In the genomic region with DNA sequence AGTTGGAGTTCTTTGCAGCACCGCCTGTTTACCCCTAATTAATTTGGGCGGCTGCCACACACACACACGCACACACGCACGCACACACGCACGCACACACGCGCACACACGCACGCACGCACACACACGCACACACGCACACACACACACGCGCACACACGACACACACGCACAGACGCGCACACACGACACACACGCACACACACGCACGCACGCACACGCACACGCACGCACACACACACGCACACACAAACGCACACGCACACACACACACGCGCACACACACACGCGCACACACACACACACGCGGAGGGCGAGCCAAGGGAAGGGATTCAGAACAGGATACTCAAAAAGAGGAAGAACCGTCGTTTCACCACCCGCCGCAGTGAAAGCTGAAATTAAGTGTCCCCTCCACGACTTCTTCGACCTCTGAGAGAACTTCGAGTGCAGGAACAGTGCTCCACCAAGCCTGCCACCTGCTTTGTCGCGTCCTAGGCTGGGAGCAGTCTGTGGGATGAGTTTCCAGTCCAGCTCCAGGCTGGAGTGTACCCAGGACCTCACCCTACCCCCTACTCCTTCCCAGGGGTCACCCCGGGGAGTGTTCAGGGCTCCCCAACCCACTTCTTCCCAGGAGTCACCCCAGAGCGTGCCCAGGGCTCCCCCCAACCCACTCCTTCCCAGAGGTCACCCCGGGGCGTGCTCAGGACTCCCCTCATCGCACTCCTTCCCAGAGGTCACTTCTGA, we compare ENCODE assay signal across 1 cellular context.
TF ChIP-seq lines count a peak whose summit lies in the region.

No MANE protein-coding gene starts in this region.

TF ChIP-seq in K562, 482 proteins besides CTCF, POLR2A, EP300 and RAD21 (continued from another document and continues in another):
- TF ChIP-seq FUS (optimal IDR thresholded peaks at IDR 0.05; ENCODE audit: low read depth, low read length), result no peak
- TF ChIP-seq ZNF436 (CRISPR knock-in tag; IDR thresholded peaks at IDR 0.05), result no peak
- TF ChIP-seq ZNF134 (CRISPR knock-in tag; conservative IDR thresholded peaks at IDR 0.05), result no peak; the same call in 1 of the 2 replicates
- no peak for TF ChIP-seq REST (CRISPR knock-in tag; IDR thresholded peaks at IDR 0.05; ENCODE audit: low read depth)
- TF ChIP-seq XRCC4 (IDR thresholded peaks at IDR 0.05; ENCODE audit: extremely low read depth, insufficient read depth, insufficient read length), result no peak
- TF ChIP-seq LARP7 (IDR thresholded peaks at IDR 0.05), result no peak
- TF ChIP-seq NR2C1 (IDR thresholded peaks at IDR 0.05), result no peak
- no peak for TF ChIP-seq NR2C1 (tag; IDR thresholded peaks at IDR 0.05)
- TF ChIP-seq ARNT (IDR thresholded peaks at IDR 0.05), result no peak
- no peak for TF ChIP-seq BHLHE40 (IDR thresholded peaks at IDR 0.05; ENCODE audit: low read length)
- no peak for TF ChIP-seq ARID3A (IDR thresholded peaks at IDR 0.05; ENCODE audit: borderline replicate concordance, low read depth, low read length)
- no peak for TF ChIP-seq HES1 (IDR thresholded peaks at IDR 0.05; ENCODE audit: low read depth)
- TF ChIP-seq PCBP1 (IDR thresholded peaks at IDR 0.05; ENCODE audit: low read depth, low read length, poor library complexity, severe bottlenecking), result no peak
- TF ChIP-seq RFX7 (CRISPR knock-in tag; IDR thresholded peaks at IDR 0.05), result no peak
- TF ChIP-seq RUNX1 (IDR thresholded peaks at IDR 0.05; ENCODE audit: low read depth), result no peak
- TF ChIP-seq ZNF121 (CRISPR knock-in tag; conservative IDR thresholded peaks at IDR 0.05), result no peak
- no peak for TF ChIP-seq ETS1 (conservative IDR thresholded peaks at IDR 0.05; ENCODE audit: control insufficient read depth, low read depth, low read length)
- TF ChIP-seq DNMT1 (IDR thresholded peaks at IDR 0.05), result no peak
- TF ChIP-seq, protein P1, sequence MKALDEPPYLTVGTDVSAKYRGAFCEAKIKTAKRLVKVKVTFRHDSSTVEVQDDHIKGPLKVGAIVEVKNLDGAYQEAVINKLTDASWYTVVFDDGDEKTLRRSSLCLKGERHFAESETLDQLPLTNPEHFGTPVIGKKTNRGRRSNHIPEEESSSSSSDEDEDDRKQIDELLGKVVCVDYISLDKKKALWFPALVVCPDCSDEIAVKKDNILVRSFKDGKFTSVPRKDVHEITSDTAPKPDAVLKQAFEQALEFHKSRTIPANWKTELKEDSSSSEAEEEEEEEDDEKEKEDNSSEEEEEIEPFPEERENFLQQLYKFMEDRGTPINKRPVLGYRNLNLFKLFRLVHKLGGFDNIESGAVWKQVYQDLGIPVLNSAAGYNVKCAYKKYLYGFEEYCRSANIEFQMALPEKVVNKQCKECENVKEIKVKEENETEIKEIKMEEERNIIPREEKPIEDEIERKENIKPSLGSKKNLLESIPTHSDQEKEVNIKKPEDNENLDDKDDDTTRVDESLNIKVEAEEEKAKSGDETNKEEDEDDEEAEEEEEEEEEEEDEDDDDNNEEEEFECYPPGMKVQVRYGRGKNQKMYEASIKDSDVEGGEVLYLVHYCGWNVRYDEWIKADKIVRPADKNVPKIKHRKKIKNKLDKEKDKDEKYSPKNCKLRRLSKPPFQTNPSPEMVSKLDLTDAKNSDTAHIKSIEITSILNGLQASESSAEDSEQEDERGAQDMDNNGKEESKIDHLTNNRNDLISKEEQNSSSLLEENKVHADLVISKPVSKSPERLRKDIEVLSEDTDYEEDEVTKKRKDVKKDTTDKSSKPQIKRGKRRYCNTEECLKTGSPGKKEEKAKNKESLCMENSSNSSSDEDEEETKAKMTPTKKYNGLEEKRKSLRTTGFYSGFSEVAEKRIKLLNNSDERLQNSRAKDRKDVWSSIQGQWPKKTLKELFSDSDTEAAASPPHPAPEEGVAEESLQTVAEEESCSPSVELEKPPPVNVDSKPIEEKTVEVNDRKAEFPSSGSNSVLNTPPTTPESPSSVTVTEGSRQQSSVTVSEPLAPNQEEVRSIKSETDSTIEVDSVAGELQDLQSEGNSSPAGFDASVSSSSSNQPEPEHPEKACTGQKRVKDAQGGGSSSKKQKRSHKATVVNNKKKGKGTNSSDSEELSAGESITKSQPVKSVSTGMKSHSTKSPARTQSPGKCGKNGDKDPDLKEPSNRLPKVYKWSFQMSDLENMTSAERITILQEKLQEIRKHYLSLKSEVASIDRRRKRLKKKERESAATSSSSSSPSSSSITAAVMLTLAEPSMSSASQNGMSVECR (CRISPR knock-in tag; IDR thresholded peaks at IDR 0.05), result peak; percentile 59
- no peak for TF ChIP-seq ZNF318 (IDR thresholded peaks at IDR 0.05; ENCODE audit: borderline replicate concordance in 1 of 2, low read depth in 1 of 2)
- TF ChIP-seq ZBTB2 (IDR thresholded peaks at IDR 0.05), result no peak
- no peak; a peak in 1 of 4 replicates for TF ChIP-seq FOXA3 (CRISPR knock-in tag; conservative IDR thresholded peaks at IDR 0.05 in 1 of 2, IDR thresholded peaks at IDR 0.05 in 1 of 2)
- no peak for TF ChIP-seq TAF1 (IDR thresholded peaks at IDR 0.05; ENCODE audit: control insufficient read depth, extremely low read depth, insufficient read depth, low read length, severe bottlenecking)
- TF ChIP-seq, protein P2, sequence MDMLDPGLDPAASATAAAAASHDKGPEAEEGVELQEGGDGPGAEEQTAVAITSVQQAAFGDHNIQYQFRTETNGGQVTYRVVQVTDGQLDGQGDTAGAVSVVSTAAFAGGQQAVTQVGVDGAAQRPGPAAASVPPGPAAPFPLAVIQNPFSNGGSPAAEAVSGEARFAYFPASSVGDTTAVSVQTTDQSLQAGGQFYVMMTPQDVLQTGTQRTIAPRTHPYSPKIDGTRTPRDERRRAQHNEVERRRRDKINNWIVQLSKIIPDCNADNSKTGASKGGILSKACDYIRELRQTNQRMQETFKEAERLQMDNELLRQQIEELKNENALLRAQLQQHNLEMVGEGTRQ (CRISPR knock-in tag; IDR thresholded peaks at IDR 0.05), result no peak
- no peak for TF ChIP-seq THRA (IDR thresholded peaks at IDR 0.05)
